ENCODE assay signal across 1 cellular context in the genomic region with DNA sequence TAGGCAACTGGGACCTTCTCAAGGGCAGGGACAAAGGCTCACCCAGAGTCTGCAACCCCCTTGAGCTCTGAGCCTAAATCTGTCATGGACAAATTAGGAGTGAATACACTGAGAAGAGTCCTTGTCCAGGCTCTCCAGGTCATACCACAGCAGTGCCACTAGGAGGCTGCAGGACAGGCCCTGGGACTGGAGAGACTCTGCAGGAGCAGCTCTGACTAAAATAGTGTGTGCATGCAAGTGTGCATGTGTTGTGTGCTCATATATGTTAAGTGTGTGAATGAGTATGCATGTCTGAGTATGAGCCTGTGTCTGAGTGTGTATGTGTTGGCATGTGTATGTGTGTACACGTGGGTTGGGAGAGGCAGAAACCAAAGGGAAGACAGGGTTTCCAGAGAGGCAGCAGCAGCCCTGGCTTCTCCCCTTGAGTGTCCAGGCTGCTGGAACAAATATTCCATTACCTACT.
TF ChIP-seq lines count a peak whose summit lies in the region.

No MANE protein-coding gene starts in this region.

TF ChIP-seq in HCT116, 20 proteins besides CTCF, POLR2A, EP300 and RAD21 (continued from another document):
- no peak for TF ChIP-seq FOSL1 (IDR thresholded peaks at IDR 0.05; ENCODE audit: low read depth)
